In genomic region chr10:86350897-86351296, GRCh38 we compare ENCODE assay signal across 27 cellular contexts. TPM values are rescaled to one million over a fixed set of nuclear protein-coding genes. Genes with fewer than 3 reads are reported as not detected.
"Had no signal": no experiment of that assay in that cellular context is flagged by ENCODE, and none has a peak within 500 bp of the region (broad histone marks: within the 10 kb centered on the region; RNA-seq: fewer than 3 reads in every experiment).

No MANE protein-coding gene starts in this region.

- H3K27me3 ChIP-seq: SJSA1 had no signal

- H3K9me3 ChIP-seq: SJSA1 had no signal

- ATAC-seq: activated CD8-positive, alpha-beta memory T cell treated with anti-CD3 and anti-CD28 coated beads, Interleukin-2, amount 10 ng/mL, durations not matched to agents 7 days and 5 days; activated T-cell treated with anti-CD3 and anti-CD28 coated beads, Interleukin-2, amount 50 U/mL, for 4 hours; SK-N-SH treated with all-trans-retinoic acid at 6 μM for 48 hours had no signal

- DNase-seq: activated B cell treated with CpG ODN at 0.5 μM for 24 hours; activated CD4-positive, alpha-beta T cell treated with anti-CD3 and anti-CD28 coated beads for 1 hour; activated CD4-positive, alpha-beta T cell treated with anti-CD3 and anti-CD28 coated beads, Interleukin-2, amount 10 ng/mL, durations not matched to agents 24 days and 14 days; activated CD4-positive, alpha-beta T cell treated with anti-CD3 and anti-CD28 coated beads, Interleukin-2, amount 50 U/mL, for 48 hours; activated CD8-positive, alpha-beta memory T cell treated with anti-CD3 and anti-CD28 coated beads, Interleukin-2, amount 10 ng/mL, durations not matched to agents 7 days and 5 days; activated gamma-delta T cell; activated naive CD4-positive, alpha-beta T cell treated with anti-CD3 and anti-CD28 coated beads for 36 hours; activated T-cell treated with anti-CD3 and anti-CD28 coated beads, Interleukin-2, amount 50 U/mL, for 4 hours; amygdala; KG1; NCI-H1048; NCI-H146; NCI-H187 treated with DMSO at 0.1 percent for 48 hours; NCI-H2081 treated with DMSO at 0.1 percent for 48 hours; NCI-H2171 treated with DMSO at 0.1 percent for 48 hours; NCI-H226; NCI-H510A; NCI-H526 treated with DMSO at 0.1 percent for 48 hours; NCI-H82; SW 1271 had no signal

- H3K27ac ChIP-seq: SJSA1 had no signal

- H3K36me3 ChIP-seq: SJSA1 had no signal

- H3K4me3 ChIP-seq: SJSA1 had no signal

RNA-seq across cellular contexts. Expression of gene GRID1, which starts 15.7 kb away (rescaled TPM):
- total RNA-seq: activated B cell treated with CpG ODN at 0.5 μM for 24 hours; activated CD4-positive, alpha-beta T cell treated with anti-CD3 and anti-CD28 coated beads, Interleukin-2, amount 10 ng/mL, durations not matched to agents 24 days and 14 days; activated CD8-positive, alpha-beta memory T cell treated with anti-CD3 and anti-CD28 coated beads, Interleukin-2, amount 10 ng/mL, durations not matched to agents 7 days and 5 days; activated naive CD4-positive, alpha-beta T cell treated with anti-CD3 and anti-CD28 coated beads for 36 hours; activated T-cell treated with anti-CD3 and anti-CD28 coated beads, Interleukin-2, amount 50 U/mL, for 4 hours; LHCN-M2; M059J; RPMI7951; T-helper 1 cell treated with Interleukin-12 subunit alpha and Interleukin-12 subunit beta and Interleukin-4 antibody, amounts not matched to agents 30 ng/mL and 1 ng/mL, for 36 hours had no signal
- polyA plus RNA-seq: IgD-negative memory B cell had no signal
